Comparison of ENCODE assay signal across 23 cellular contexts in the genomic region with DNA sequence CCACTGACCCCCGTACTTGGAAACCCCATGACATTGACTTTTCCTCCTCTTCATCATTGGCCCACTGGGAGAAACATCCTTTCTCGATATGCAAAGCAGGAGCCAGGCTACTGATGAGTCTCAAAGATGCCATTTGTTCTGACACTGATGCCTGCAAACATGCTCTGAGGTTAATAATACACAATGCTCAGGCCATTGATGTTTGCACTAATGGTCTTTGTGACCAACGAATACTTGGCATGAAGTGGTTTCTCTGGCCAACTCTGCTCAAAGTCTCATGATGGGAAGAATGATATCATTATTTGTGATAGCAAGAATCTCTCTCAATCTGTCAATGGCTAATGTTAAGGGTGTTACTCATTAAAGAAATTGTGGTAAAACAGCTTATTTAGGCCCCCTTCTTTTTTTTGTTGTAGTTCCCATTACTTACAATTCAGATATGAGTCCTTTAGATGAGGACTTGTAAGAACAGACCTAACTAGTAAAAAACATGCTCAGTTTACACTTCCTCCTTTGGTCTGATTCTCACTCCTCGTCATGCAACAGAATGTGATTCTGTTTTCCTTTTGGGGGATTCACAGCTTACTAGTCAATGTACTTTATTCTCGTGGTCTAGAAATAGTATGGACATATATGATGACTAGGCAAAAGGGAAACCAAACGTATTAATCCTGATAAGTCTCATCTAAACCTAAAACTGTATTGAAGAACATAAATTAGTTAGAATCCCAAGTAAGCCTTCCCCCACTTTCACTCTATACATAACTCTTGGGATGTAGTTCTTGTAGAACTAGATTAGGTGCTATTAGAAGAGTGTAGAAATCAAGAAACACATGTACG.
"Had no signal": no experiment of that assay in that cellular context is flagged by ENCODE, and none has a peak within 500 bp of the region (broad histone marks: within the 10 kb centered on the region; RNA-seq: fewer than 3 reads in every experiment).

No MANE protein-coding gene starts in this region.

- H3K27me3 ChIP-seq: brain microvascular endothelial cell, dorsolateral prefrontal cortex, neural progenitor cell, upper lobe of right lung had no signal

- H3K36me3 ChIP-seq: brain microvascular endothelial cell, neural progenitor cell, prostate gland, upper lobe of right lung had no signal

- DNase-seq: activated CD4-positive, alpha-beta T cell treated with anti-CD3 and anti-CD28 coated beads, Interleukin-2, amount 50 U/mL, for 1 hour; activated CD8-positive, alpha-beta memory T cell treated with anti-CD3 and anti-CD28 coated beads, Interleukin-2, amount 50 U/mL, for 4 hours; activated effector memory CD4-positive, alpha-beta T cell treated with anti-CD3 and anti-CD28 coated beads, Interleukin-2, amount 50 U/mL, for 16 hours; activated naive CD4-positive, alpha-beta T cell treated with anti-CD3 and anti-CD28 coated beads, Interleukin-2, amount 50 U/mL, for 16 hours; activated T-cell treated with anti-CD3 and anti-CD28 coated beads, Interleukin-2, amount 50 U/mL, for 4 hours; aorta; brain microvascular endothelial cell; central memory CD4-positive, alpha-beta T cell; endodermal cell; foreskin fibroblast; left ventricle myocardium superior; mucosa of descending colon; naive B cell; right cardiac atrium; small intestine; stimulated activated CD4-positive, alpha-beta T cell treated with anti-CD3 and anti-CD28 coated beads, Interleukin-15, amount 100 ng/mL, for 24 hours; stimulated activated CD4-positive, alpha-beta T cell treated with anti-CD3 and anti-CD28 coated beads, Interleukin-4, amount 100 ng/mL, for 1 hour; T1000; upper lobe of right lung had no signal

- H3K4me3 ChIP-seq: mucosa of descending colon, neural progenitor cell, prostate gland, upper lobe of right lung had no signal

- H2AFZ ChIP-seq: neural progenitor cell had no signal

- H3K4me1 ChIP-seq: neural progenitor cell, prostate gland, upper lobe of right lung had no signal

- H3K9me3 ChIP-seq: mucosa of descending colon, prostate gland, upper lobe of right lung had no signal

- H3K9ac ChIP-seq: neural progenitor cell had no signal

- H3K4me2 ChIP-seq: neural progenitor cell had no signal

- H3K27ac ChIP-seq: brain microvascular endothelial cell, epithelial cell of prostate, neural progenitor cell, prostate gland, upper lobe of right lung had no signal
